In the genomic region with DNA sequence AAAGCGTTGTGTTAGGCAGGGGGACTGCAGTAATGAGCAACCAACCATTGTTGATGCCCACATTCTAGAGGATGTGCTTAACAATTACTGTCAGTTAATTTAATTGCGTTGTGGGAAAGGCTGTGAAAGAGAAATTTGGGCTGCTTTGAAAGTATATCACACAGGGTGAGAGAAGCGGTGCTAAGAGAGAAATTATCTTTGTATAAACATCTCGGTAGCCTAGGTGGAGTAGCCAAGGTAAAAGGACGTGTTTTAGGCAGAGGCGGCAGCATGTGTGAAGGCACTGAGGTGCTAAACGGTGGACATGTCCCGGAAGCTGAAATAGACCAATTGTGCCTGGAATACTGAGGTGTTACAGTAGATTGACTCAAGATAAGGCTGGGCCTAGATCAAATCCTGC, we compare ENCODE assay signal across 25 cellular contexts.
"Had no signal": no experiment of that assay in that cellular context is flagged by ENCODE, and none has a peak within 500 bp of the region (broad histone marks: within the 10 kb centered on the region; RNA-seq: fewer than 3 reads in every experiment).

No MANE protein-coding gene starts in this region.

- H3K9me3 Mint-ChIP-seq: memory B cell had no signal

- DNase-seq: dermis blood vessel endothelial cell; dorsolateral prefrontal cortex; effector CD4-positive, alpha-beta T cell; effector memory CD4-positive, alpha-beta T cell; esophagus squamous epithelium; foreskin fibroblast; foreskin melanocyte; gastrocnemius medialis; glutamatergic neuron; head of caudate nucleus; heart right ventricle; hippocampal formation; left cardiac atrium; left lung; left ventricle myocardium superior; mammary epithelial cell had no signal

- H3K36me3 ChIP-seq: esophagus squamous epithelium, gastrocnemius medialis, heart right ventricle, left lung had no signal

- H3K27me3 ChIP-seq: dorsolateral prefrontal cortex, esophagus squamous epithelium, gastrocnemius medialis, heart right ventricle, left lung had no signal

- H3K4me3 ChIP-seq: coronary artery, dorsolateral prefrontal cortex, esophagus squamous epithelium, gastrocnemius medialis, heart right ventricle, left lung, lung had no signal

- H3K4me3 Mint-ChIP-seq: memory B cell, mesothelial cell of epicardium had no signal

- FAIRE-seq: colon, endometrium, islet of Langerhans, keratinocyte had no signal

- H3K27ac ChIP-seq: coronary artery, epithelial cell of prostate, esophagus squamous epithelium, gastrocnemius medialis, heart right ventricle, left lung had no signal

- H3K27me3 Mint-ChIP-seq: memory B cell had no signal

- H3K9me3 ChIP-seq: esophagus squamous epithelium, gastrocnemius medialis had no signal

- H3K27ac Mint-ChIP-seq: memory B cell, mesothelial cell of epicardium had no signal

- H3K4me1 ChIP-seq: esophagus squamous epithelium, left lung had no signal
